In the genomic region with DNA sequence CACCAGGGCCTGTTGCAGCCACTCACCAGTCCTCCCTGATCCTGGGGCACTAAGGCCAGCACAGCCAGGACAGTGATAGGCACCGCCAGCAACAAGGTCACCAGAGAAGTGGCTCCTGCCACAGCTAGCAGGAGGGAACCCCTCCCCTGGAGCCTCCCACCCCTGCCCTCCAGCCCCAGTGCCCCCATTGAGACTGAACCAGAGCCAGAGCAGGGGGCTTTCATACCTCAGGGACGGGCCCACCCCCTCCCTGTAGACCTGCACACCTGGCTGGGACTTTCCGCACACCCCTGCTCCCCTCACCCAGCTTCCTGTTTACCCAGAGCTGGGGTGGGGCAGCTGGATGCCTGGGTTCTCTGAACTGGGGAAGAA, we compare ENCODE assay signal across 8 cellular contexts.
DNase-seq lines count a peak whose midpoint lies in the region; ATAC-seq lines count a peak whose summit lies in the region.

A gene with protein sequence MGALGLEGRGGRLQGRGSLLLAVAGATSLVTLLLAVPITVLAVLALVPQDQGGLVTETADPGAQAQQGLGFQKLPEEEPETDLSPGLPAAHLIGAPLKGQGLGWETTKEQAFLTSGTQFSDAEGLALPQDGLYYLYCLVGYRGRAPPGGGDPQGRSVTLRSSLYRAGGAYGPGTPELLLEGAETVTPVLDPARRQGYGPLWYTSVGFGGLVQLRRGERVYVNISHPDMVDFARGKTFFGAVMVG (minus strand): TSS at position 195 of the 372 bp plus-strand sequence. CDS start 7 bp downstream, at position 188.

- peaks cover 16% of the 10 kb centered on the region for H3K27me3 ChIP-seq in iPS-15b (ENCODE audit: control insufficient read depth, insufficient read depth, low read length)

- peak; percentile 84 for DNase-seq in activated CD8-positive, alpha-beta memory T cell treated with anti-CD3 and anti-CD28 coated beads for 24 hours
- DNase-seq in activated CD8-positive, alpha-beta memory T cell treated with anti-CD3 and anti-CD28 coated beads, Interleukin-2, amount 50 U/mL, for 48 hours: no peak
- peak; percentile 88 for DNase-seq in activated naive CD4-positive, alpha-beta T cell treated with anti-CD3 and anti-CD28 coated beads, Interleukin-2, amount 10 ng/mL, durations not matched to agents 7 days and 5 days
- DNase-seq in NCI-H748 treated with DMSO at 0.1 percent for 48 hours (lab: John Stamatoyannopoulos, UW): no peak
- DNase-seq in SKM-1 (lab: John Stamatoyannopoulos, UW; ENCODE audit: unreplicated experiment): no peak

- peaks cover 13% of the 10 kb centered on the region for H3K4me1 ChIP-seq in iPS-15b (ENCODE audit: control insufficient read depth, insufficient read depth, low read length)

- ATAC-seq in stimulated activated memory B cell treated with anti-CD40 and anti-IgM and Interleukin-4, amounts not matched to agents 10 μg/mL and 1 μg/mL and 100 μg/mL, for 72 hours: peak; percentile 71
- ATAC-seq in HG03442 (IDR thresholded peaks at IDR 0.05; ENCODE audit: unreplicated experiment): no peak

- no peaks in the 10 kb centered on the region for H3K9me3 ChIP-seq in iPS-15b (ENCODE audit: control insufficient read depth, insufficient read depth, low read length)

- no peaks in the 10 kb centered on the region for H3K36me3 ChIP-seq in iPS-15b (ENCODE audit: control insufficient read depth, insufficient read depth, low read length)

- peaks cover 54% of the 10 kb centered on the region for H3K36me3 Mint-ChIP-seq in activated naive CD4-positive, alpha-beta T cell treated with anti-CD3 and anti-CD28 coated beads, Interleukin-2, amount 10 ng/mL, durations not matched to agents 7 days and 5 days
- H3K36me3 Mint-ChIP-seq in stimulated activated memory B cell treated with anti-CD40 and anti-IgM and Interleukin-4, amounts not matched to agents 10 μg/mL and 1 μg/mL and 100 μg/mL, for 72 hours: peaks cover 23% of the 10 kb centered on the region

- peak within 1 kb of the TSS; percentile 82 for H3K4me3 ChIP-seq in iPS-15b (ENCODE audit: low read depth, low read length)

- H3K4me3 Mint-ChIP-seq in activated naive CD4-positive, alpha-beta T cell treated with anti-CD3 and anti-CD28 coated beads, Interleukin-2, amount 10 ng/mL, durations not matched to agents 7 days and 5 days: peak within 1 kb of the TSS; percentile 93
- peak within 1 kb of the TSS; percentile 92 for H3K4me3 Mint-ChIP-seq in stimulated activated memory B cell treated with anti-CD40 and anti-IgM and Interleukin-4, amounts not matched to agents 10 μg/mL and 1 μg/mL and 100 μg/mL, for 72 hours

- no peaks in the 10 kb centered on the region for H3K27me3 Mint-ChIP-seq in activated naive CD4-positive, alpha-beta T cell treated with anti-CD3 and anti-CD28 coated beads, Interleukin-2, amount 10 ng/mL, durations not matched to agents 7 days and 5 days
- H3K27me3 Mint-ChIP-seq in stimulated activated memory B cell treated with anti-CD40 and anti-IgM and Interleukin-4, amounts not matched to agents 10 μg/mL and 1 μg/mL and 100 μg/mL, for 72 hours: no peaks in the 10 kb centered on the region

- H3K9ac ChIP-seq in iPS-15b (ENCODE audit: low read depth, low read length): peak within 1 kb of the TSS; percentile 79

- peaks cover 72% of the 10 kb centered on the region for H3K4me1 Mint-ChIP-seq in activated naive CD4-positive, alpha-beta T cell treated with anti-CD3 and anti-CD28 coated beads, Interleukin-2, amount 10 ng/mL, durations not matched to agents 7 days and 5 days
- peaks cover 64% of the 10 kb centered on the region for H3K4me1 Mint-ChIP-seq in stimulated activated memory B cell treated with anti-CD40 and anti-IgM and Interleukin-4, amounts not matched to agents 10 μg/mL and 1 μg/mL and 100 μg/mL, for 72 hours

- H3K9me3 Mint-ChIP-seq in activated naive CD4-positive, alpha-beta T cell treated with anti-CD3 and anti-CD28 coated beads, Interleukin-2, amount 10 ng/mL, durations not matched to agents 7 days and 5 days: no peaks in the 10 kb centered on the region
- no peaks in the 10 kb centered on the region for H3K9me3 Mint-ChIP-seq in stimulated activated memory B cell treated with anti-CD40 and anti-IgM and Interleukin-4, amounts not matched to agents 10 μg/mL and 1 μg/mL and 100 μg/mL, for 72 hours

- CTCF ChIA-PET in activated naive CD4-positive, alpha-beta T cell treated with anti-CD3 and anti-CD28 coated beads, Interleukin-2, amount 10 ng/mL, durations not matched to agents 7 days and 5 days (lab: Charles Lee): interaction anchor here (1.0 to 33.1 kb wide), 4 partner anchors 12 to 29 kb away, joined by 3 to 1087 read pairs (median 392); a partner anchor contains a TSS

- H3K27ac Mint-ChIP-seq in activated naive CD4-positive, alpha-beta T cell treated with anti-CD3 and anti-CD28 coated beads, Interleukin-2, amount 10 ng/mL, durations not matched to agents 7 days and 5 days: peak within 1 kb of the TSS; percentile 97
- H3K27ac Mint-ChIP-seq in stimulated activated memory B cell treated with anti-CD40 and anti-IgM and Interleukin-4, amounts not matched to agents 10 μg/mL and 1 μg/mL and 100 μg/mL, for 72 hours: peak within 1 kb of the TSS; percentile 96

Comparison
In these comparisons a context has a peak if more than half of its experiments do, and no peak if none do; other contexts are left out.
1. DNase-seq: peak in activated CD8-positive, alpha-beta memory T cell treated with anti-CD3 and anti-CD28 coated beads for 24 hours (single experiment) and activated naive CD4-positive, alpha-beta T cell treated with anti-CD3 and anti-CD28 coated beads, Interleukin-2, amount 10 ng/mL, durations not matched to agents 7 days and 5 days (single experiment); none in activated CD8-positive, alpha-beta memory T cell treated with anti-CD3 and anti-CD28 coated beads, Interleukin-2, amount 50 U/mL, for 48 hours (single experiment), NCI-H748 treated with DMSO at 0.1 percent for 48 hours (single experiment) and SKM-1 (single experiment).